Comparison of ENCODE assay signal across 7 cellular contexts in genomic region chr6:41071501-41071922, GRCh38. TPM values are rescaled to one million over a fixed set of nuclear protein-coding genes. Genes with fewer than 3 reads are reported as not detected.
DNase-seq lines count a peak whose midpoint lies in the region; ATAC-seq, FAIRE-seq and TF ChIP-seq lines count a peak whose summit lies in the region.
"Had no signal": no experiment of that assay in that cellular context is flagged by ENCODE, and none has a peak within 500 bp of the region (broad histone marks: within the 10 kb centered on the region; RNA-seq: fewer than 3 reads in every experiment).

No MANE protein-coding gene starts in this region.

- no TSS peak for BruUV-seq in HepG2 (replicated peaks; lab: Mats Ljungman, UMichigan)

- H3K4me2 ChIP-seq in HepG2 (ENCODE audit: low read depth, low read length) = peak overlapping the region; percentile 88

- WGBS in HepG2 (ENCODE audit: low lambda C conversion rate) = under 1% methylated on average over 16 of the region's 16 CpGs

- no peak; the same call in 1 of the 2 replicates for TF ChIP-seq CTCF in HepG2 (CRISPR knock-in tag; IDR thresholded peaks at IDR 0.05)

- in situ Hi-C loops in HepG2 (cut with HindIII; ENCODE audit: extremely low pct_ligation_motif_present, low pct_unique_long_range_greater_than_20kb) = loop anchor here (5.0 kb wide), 1 partner anchor 74 kb away; no protein-coding TSS in a partner anchor

- peaks cover 0 to 21% of the 10 kb centered on the region in 2 experiments; a peak in 3 of 5 replicates for H3K36me3 ChIP-seq in HepG2 (replicated peaks in 1 of 2; ENCODE audit: control insufficient read depth in 1 of 2, insufficient read depth in 2 of 2, low read length in 2 of 2)

- H3K27ac ChIP-seq in HepG2 (ENCODE audit: extremely low read length, insufficient read depth, low read length) = peak overlapping the region; percentile 97

- TF ChIP-seq EP300 in HepG2 (IDR thresholded peaks at IDR 0.05; ENCODE audit: low read depth in 2 of 2, low read length in 2 of 2) (no peak), HepG2 (CRISPR knock-in tag; IDR thresholded peaks at IDR 0.05; ENCODE audit: borderline replicate concordance) (no peak)

- peak overlapping the region; percentile 61 to 100 (median 73) for H3K4me3 ChIP-seq in HepG2 (replicated peaks in 1 of 3; ENCODE audit: insufficient read depth in 1 of 3, low read depth in 2 of 3, low read length in 3 of 3)

- intact Hi-C loops in HepG2 (cut with micrococcal nuclease; ENCODE audit: unreplicated experiment) = no loop called here

- ATAC-seq in HepG2 (no peak), HG02610 (IDR thresholded peaks at IDR 0.05; ENCODE audit: unreplicated experiment) (no peak)

- H2AFZ ChIP-seq in HepG2 (ENCODE audit: low read length) = no peak overlapping the region

- no peaks in the 10 kb centered on the region; a peak in 2 of 5 replicates for H3K27me3 ChIP-seq in HepG2 (ENCODE audit: control insufficient read depth in 1 of 2, insufficient read depth in 2 of 2, low read length in 2 of 2)

- no peak for FAIRE-seq in HepG2 (lab: Jason Lieb, UNC)

- H3K9me3 ChIP-seq in HepG2 (ENCODE audit: low read length) = no peaks in the 10 kb centered on the region

- DNase-seq in DMS53 treated with DMSO at 0.1 percent for 48 hours (lab: John Stamatoyannopoulos, UW; ENCODE audit: unreplicated experiment) = peak; percentile 76
- DNase-seq in DMS53 (lab: John Stamatoyannopoulos, UW) = no peak
- DNase-seq in activated CD8-positive, alpha-beta memory T cell treated with anti-CD3 and anti-CD28 coated beads, Interleukin-2, amount 50 U/mL, for 24 hours (ENCODE audit: extremely low read depth) = peak; percentile 46
- no peak for DNase-seq in HepG2 (ENCODE audit: low spot score)
- no peak for DNase-seq in UCSD-AML1 (lab: John Stamatoyannopoulos, UW; ENCODE audit: unreplicated experiment)

- POLR2A ChIA-PET in HepG2 (lab: Yijun Ruan, JAX) = interaction anchor here (1.0 to 3.0 kb wide), 6 partner anchors 15 to 113 kb away, joined by 3 to 46 read pairs (median 10); partner anchors contain the start of gene UNC5CL

- H3K4me1 ChIP-seq in HepG2 (ENCODE audit: insufficient read depth, low read length) = peaks cover 48% of the 10 kb centered on the region

- H3K79me2 ChIP-seq in HepG2 (ENCODE audit: insufficient read depth, low read length) = peaks cover 37% of the 10 kb centered on the region

- H3K9ac ChIP-seq in HepG2 (ENCODE audit: insufficient read depth, low read depth, low read length) = peak overlapping the region; percentile 99

- peaks cover 17% of the 10 kb centered on the region for H4K20me1 ChIP-seq in HepG2 (ENCODE audit: insufficient read depth, low read length)

- TF ChIP-seq POLR2A in HepG2 (IDR thresholded peaks at IDR 0.05; ENCODE audit: insufficient read depth in 1 of 2, low read depth in 2 of 2, low read length in 2 of 2) = no peak

- no peak for TF ChIP-seq RAD21 in HepG2 (CRISPR knock-in tag; IDR thresholded peaks at IDR 0.05)

- CTCF ChIA-PET in HepG2 (lab: Yijun Ruan, JAX; ENCODE audit: low intra/inter-chr PET ratio, low total read pairs) = no interaction called here

RNA-seq across cellular contexts. Expression of gene OARD1, which starts 0.6 kb away (rescaled TPM):
- 49.0 and 60.4 TPM in 2 replicates for total RNA-seq in HepG2 (2016; rRNA removed; fragmentation: Illumina TruSeq; extraction: Trizol)
- 27.4 and 28.2 TPM in 2 replicates for total RNA-seq in HepG2 (2016; cell fraction: cytosol; rRNA removed; fragmentation: Illumina TruSeq; extraction: Trizol; ENCODE audit: low read depth)
- total RNA-seq in HepG2 (2016; cell fraction: insoluble cytoplasmic fraction; rRNA removed; fragmentation: Illumina TruSeq; extraction: Trizol) = 49.5 and 55.0 TPM in 2 replicates
- total RNA-seq in HepG2 (2016; cell fraction: membrane; rRNA removed; fragmentation: Illumina TruSeq; extraction: Trizol) = 39.5 and 41.0 TPM in 2 replicates
- total RNA-seq in HepG2 (2016; cell fraction: nucleus; rRNA removed; fragmentation: Illumina TruSeq; extraction: Trizol) = 50.8 and 56.3 TPM in 2 replicates
- polyA plus RNA-seq in HepG2 (2011; rRNA removed) = 14.0 and 18.4 TPM in 2 replicates
- polyA plus RNA-seq in HepG2 (2011; cell fraction: cytosol; rRNA removed) = 8.9 and 11.4 TPM in 2 replicates
- polyA plus RNA-seq in HepG2 (2011; cell fraction: nucleus; rRNA removed) = 21.1 TPM in 2 replicates
- polyA plus RNA-seq in HepG2 (2012) = 29.6 and 43.1 TPM in 2 replicates
- 32.3 and 41.1 TPM in 2 replicates for polyA plus RNA-seq in HepG2 (2016; cell fraction: cytosol; fragmentation: Illumina TruSeq; extraction: Trizol; ENCODE audit: low read depth)
- 75.4 and 76.2 TPM in 2 replicates for polyA plus RNA-seq in HepG2 (2016; cell fraction: insoluble cytoplasmic fraction; fragmentation: Illumina TruSeq; extraction: Trizol; ENCODE audit: low read depth)
- polyA plus RNA-seq in HepG2 (2016; cell fraction: membrane; fragmentation: Illumina TruSeq; extraction: Trizol; ENCODE audit: low read depth) = 40.8 and 42.5 TPM in 2 replicates
- polyA plus RNA-seq in HepG2 (2016; cell fraction: nucleus; fragmentation: Illumina TruSeq; extraction: Trizol; ENCODE audit: insufficient read depth, low read depth) = 45.0 and 50.9 TPM in 2 replicates
- polyA minus RNA-seq in HepG2 (2011; rRNA and poly(A)+ RNA removed; ENCODE audit: low replicate concordance) = 5.5 and 10.5 TPM in 2 replicates
- polyA minus RNA-seq in HepG2 (2011; cell fraction: cytosol; rRNA and poly(A)+ RNA removed) = 4.2 and 5.0 TPM in 2 replicates
- 52.7 and 65.8 TPM in 2 replicates for polyA minus RNA-seq in HepG2 (2011; cell fraction: nucleus; rRNA and poly(A)+ RNA removed)

RNA-seq across cellular contexts. Expression of gene NFYA, which starts 1.3 kb away (rescaled TPM):
- 22.9 and 52.0 TPM in 2 replicates for total RNA-seq in HepG2 (2016; rRNA removed; fragmentation: Illumina TruSeq; extraction: Trizol)
- 3.6 and 4.8 TPM in 2 replicates for total RNA-seq in HepG2 (2016; cell fraction: cytosol; rRNA removed; fragmentation: Illumina TruSeq; extraction: Trizol; ENCODE audit: low read depth)
- total RNA-seq in HepG2 (2016; cell fraction: insoluble cytoplasmic fraction; rRNA removed; fragmentation: Illumina TruSeq; extraction: Trizol) = 22.0 and 49.9 TPM in 2 replicates
- 18.4 and 21.5 TPM in 2 replicates for total RNA-seq in HepG2 (2016; cell fraction: membrane; rRNA removed; fragmentation: Illumina TruSeq; extraction: Trizol)
- total RNA-seq in HepG2 (2016; cell fraction: nucleus; rRNA removed; fragmentation: Illumina TruSeq; extraction: Trizol) = 33.7 and 34.3 TPM in 2 replicates
- polyA plus RNA-seq in HepG2 (2011; rRNA removed) = 14.8 and 16.0 TPM in 2 replicates
- polyA plus RNA-seq in HepG2 (2011; cell fraction: cytosol; rRNA removed) = 9.2 and 9.9 TPM in 2 replicates
- polyA plus RNA-seq in HepG2 (2011; cell fraction: nucleus; rRNA removed) = 19.0 and 21.1 TPM in 2 replicates
- polyA plus RNA-seq in HepG2 (2012) = 18.5 and 18.9 TPM in 2 replicates
- polyA plus RNA-seq in HepG2 (2016; cell fraction: cytosol; fragmentation: Illumina TruSeq; extraction: Trizol; ENCODE audit: low read depth) = 2.2 and 3.1 TPM in 2 replicates
- polyA plus RNA-seq in HepG2 (2016; cell fraction: insoluble cytoplasmic fraction; fragmentation: Illumina TruSeq; extraction: Trizol; ENCODE audit: low read depth) = 61.2 and 64.1 TPM in 2 replicates
- polyA plus RNA-seq in HepG2 (2016; cell fraction: membrane; fragmentation: Illumina TruSeq; extraction: Trizol; ENCODE audit: low read depth) = 9.3 and 11.6 TPM in 2 replicates
- 65.3 and 68.8 TPM in 2 replicates for polyA plus RNA-seq in HepG2 (2016; cell fraction: nucleus; fragmentation: Illumina TruSeq; extraction: Trizol; ENCODE audit: insufficient read depth, low read depth)
- 53.8 and 56.2 TPM in 2 replicates for polyA minus RNA-seq in HepG2 (2011; rRNA and poly(A)+ RNA removed; ENCODE audit: low replicate concordance)
- 15.1 and 18.1 TPM in 2 replicates for polyA minus RNA-seq in HepG2 (2011; cell fraction: cytosol; rRNA and poly(A)+ RNA removed)
- 22.9 and 23.2 TPM in 2 replicates for polyA minus RNA-seq in HepG2 (2011; cell fraction: nucleus; rRNA and poly(A)+ RNA removed)

RNA-seq across cellular contexts. Expression of gene APOBEC2, which starts 18.5 kb away (rescaled TPM):
- 0.09 and 0.35 TPM in 2 replicates for total RNA-seq in HepG2 (2016; rRNA removed; fragmentation: Illumina TruSeq; extraction: Trizol)
- total RNA-seq in HepG2 (2016; cell fraction: cytosol; rRNA removed; fragmentation: Illumina TruSeq; extraction: Trizol; ENCODE audit: low read depth) = not detected in 2 replicates
- total RNA-seq in HepG2 (2016; cell fraction: insoluble cytoplasmic fraction; rRNA removed; fragmentation: Illumina TruSeq; extraction: Trizol) = 0.09 and 0.33 TPM in 2 replicates
- total RNA-seq in HepG2 (2016; cell fraction: membrane; rRNA removed; fragmentation: Illumina TruSeq; extraction: Trizol) = not detected in 2 replicates
- not detected in 2 replicates for total RNA-seq in HepG2 (2016; cell fraction: nucleus; rRNA removed; fragmentation: Illumina TruSeq; extraction: Trizol)
- not detected in 2 replicates for polyA plus RNA-seq in HepG2 (2011; rRNA removed)
- polyA plus RNA-seq in HepG2 (2011; cell fraction: cytosol; rRNA removed) = 0.08 and 0.10 TPM in 2 replicates
- polyA plus RNA-seq in HepG2 (2011; cell fraction: nucleus; rRNA removed) = not detected in 2 replicates
- polyA plus RNA-seq in HepG2 (2012) = 0.28 and 0.79 TPM in 2 replicates
- polyA plus RNA-seq in HepG2 (2016; cell fraction: cytosol; fragmentation: Illumina TruSeq; extraction: Trizol; ENCODE audit: low read depth) = not detected in 2 replicates
- 0.44 TPM in 1 of 2 replicates, not detected in the other for polyA plus RNA-seq in HepG2 (2016; cell fraction: insoluble cytoplasmic fraction; fragmentation: Illumina TruSeq; extraction: Trizol; ENCODE audit: low read depth)
- polyA plus RNA-seq in HepG2 (2016; cell fraction: membrane; fragmentation: Illumina TruSeq; extraction: Trizol; ENCODE audit: low read depth) = not detected in 2 replicates
- polyA plus RNA-seq in HepG2 (2016; cell fraction: nucleus; fragmentation: Illumina TruSeq; extraction: Trizol; ENCODE audit: insufficient read depth, low read depth) = not detected in 2 replicates
- not detected in 2 replicates for polyA minus RNA-seq in HepG2 (2011; rRNA and poly(A)+ RNA removed; ENCODE audit: low replicate concordance)
- polyA minus RNA-seq in HepG2 (2011; cell fraction: cytosol; rRNA and poly(A)+ RNA removed) = not detected in 2 replicates
- polyA minus RNA-seq in HepG2 (2011; cell fraction: nucleus; rRNA and poly(A)+ RNA removed) = 0.64 TPM in 1 of 2 replicates, not detected in the other
- total RNA-seq: renal cortical epithelial cell had no signal

RNA-seq across cellular contexts. Expression of gene TSPO2, which starts 29.2 kb away (rescaled TPM):
- total RNA-seq in HepG2 (2016; rRNA removed; fragmentation: Illumina TruSeq; extraction: Trizol) = not detected in 2 replicates
- not detected in 2 replicates for total RNA-seq in HepG2 (2016; cell fraction: cytosol; rRNA removed; fragmentation: Illumina TruSeq; extraction: Trizol; ENCODE audit: low read depth)
- 0.21 and 0.28 TPM in 2 replicates for total RNA-seq in HepG2 (2016; cell fraction: insoluble cytoplasmic fraction; rRNA removed; fragmentation: Illumina TruSeq; extraction: Trizol)
- not detected in 2 replicates for total RNA-seq in HepG2 (2016; cell fraction: membrane; rRNA removed; fragmentation: Illumina TruSeq; extraction: Trizol)
- not detected in 2 replicates for total RNA-seq in HepG2 (2016; cell fraction: nucleus; rRNA removed; fragmentation: Illumina TruSeq; extraction: Trizol)
- polyA plus RNA-seq in HepG2 (2011; rRNA removed) = 0.14 and 0.55 TPM in 2 replicates
- polyA plus RNA-seq in HepG2 (2011; cell fraction: cytosol; rRNA removed) = 0.14 and 0.51 TPM in 2 replicates
- polyA plus RNA-seq in HepG2 (2011; cell fraction: nucleus; rRNA removed) = 0.16 TPM in 1 of 2 replicates, not detected in the other
- 0.25 TPM in 1 of 2 replicates, not detected in the other for polyA plus RNA-seq in HepG2 (2012)
- not detected in 2 replicates for polyA plus RNA-seq in HepG2 (2016; cell fraction: cytosol; fragmentation: Illumina TruSeq; extraction: Trizol; ENCODE audit: low read depth)
- polyA plus RNA-seq in HepG2 (2016; cell fraction: insoluble cytoplasmic fraction; fragmentation: Illumina TruSeq; extraction: Trizol; ENCODE audit: low read depth) = not detected in 2 replicates
- not detected in 2 replicates for polyA plus RNA-seq in HepG2 (2016; cell fraction: membrane; fragmentation: Illumina TruSeq; extraction: Trizol; ENCODE audit: low read depth)
- not detected in 2 replicates for polyA plus RNA-seq in HepG2 (2016; cell fraction: nucleus; fragmentation: Illumina TruSeq; extraction: Trizol; ENCODE audit: insufficient read depth, low read depth)
- polyA minus RNA-seq in HepG2 (2011; rRNA and poly(A)+ RNA removed; ENCODE audit: low replicate concordance) = 0.72 TPM in 1 of 2 replicates, not detected in the other
- not detected in 2 replicates for polyA minus RNA-seq in HepG2 (2011; cell fraction: cytosol; rRNA and poly(A)+ RNA removed)
- not detected in 2 replicates for polyA minus RNA-seq in HepG2 (2011; cell fraction: nucleus; rRNA and poly(A)+ RNA removed)
- total RNA-seq: renal cortical epithelial cell had no signal

RNA-seq across cellular contexts. Expression of gene UNC5CL, which starts 32.5 kb away (rescaled TPM):
- total RNA-seq in HepG2 (2016; rRNA removed; fragmentation: Illumina TruSeq; extraction: Trizol) = 0.87 and 2.4 TPM in 2 replicates
- total RNA-seq in HepG2 (2016; cell fraction: cytosol; rRNA removed; fragmentation: Illumina TruSeq; extraction: Trizol; ENCODE audit: low read depth) = 0.26 and 0.30 TPM in 2 replicates
- total RNA-seq in HepG2 (2016; cell fraction: insoluble cytoplasmic fraction; rRNA removed; fragmentation: Illumina TruSeq; extraction: Trizol) = 1.1 and 2.3 TPM in 2 replicates
- 0.55 and 0.80 TPM in 2 replicates for total RNA-seq in HepG2 (2016; cell fraction: membrane; rRNA removed; fragmentation: Illumina TruSeq; extraction: Trizol)
- 3.5 and 4.1 TPM in 2 replicates for total RNA-seq in HepG2 (2016; cell fraction: nucleus; rRNA removed; fragmentation: Illumina TruSeq; extraction: Trizol)
- 2.5 TPM in 2 replicates for polyA plus RNA-seq in HepG2 (2011; rRNA removed)
- 1.00 and 1.4 TPM in 2 replicates for polyA plus RNA-seq in HepG2 (2011; cell fraction: cytosol; rRNA removed)
- 15.4 and 20.4 TPM in 2 replicates for polyA plus RNA-seq in HepG2 (2011; cell fraction: nucleus; rRNA removed)
- polyA plus RNA-seq in HepG2 (2012) = 2.4 and 2.5 TPM in 2 replicates
- 0.23 and 0.29 TPM in 2 replicates for polyA plus RNA-seq in HepG2 (2016; cell fraction: cytosol; fragmentation: Illumina TruSeq; extraction: Trizol; ENCODE audit: low read depth)
- 0.71 and 0.86 TPM in 2 replicates for polyA plus RNA-seq in HepG2 (2016; cell fraction: insoluble cytoplasmic fraction; fragmentation: Illumina TruSeq; extraction: Trizol; ENCODE audit: low read depth)
- 0.43 and 0.89 TPM in 2 replicates for polyA plus RNA-seq in HepG2 (2016; cell fraction: membrane; fragmentation: Illumina TruSeq; extraction: Trizol; ENCODE audit: low read depth)
- 9.8 and 11.9 TPM in 2 replicates for polyA plus RNA-seq in HepG2 (2016; cell fraction: nucleus; fragmentation: Illumina TruSeq; extraction: Trizol; ENCODE audit: insufficient read depth, low read depth)
- polyA minus RNA-seq in HepG2 (2011; rRNA and poly(A)+ RNA removed; ENCODE audit: low replicate concordance) = 1.6 TPM in 1 of 2 replicates, not detected in the other
- 0.35 TPM in 1 of 2 replicates, not detected in the other for polyA minus RNA-seq in HepG2 (2011; cell fraction: cytosol; rRNA and poly(A)+ RNA removed)
- 2.5 and 4.4 TPM in 2 replicates for polyA minus RNA-seq in HepG2 (2011; cell fraction: nucleus; rRNA and poly(A)+ RNA removed)

Comparison
In these comparisons a context has a peak if more than half of its experiments do, and no peak if none do; other contexts are left out.
1. DNase-seq: peak in DMS53 treated with DMSO at 0.1 percent for 48 hours (single experiment) and activated CD8-positive, alpha-beta memory T cell treated with anti-CD3 and anti-CD28 coated beads, Interleukin-2, amount 50 U/mL, for 24 hours (single experiment); none in DMS53 (single experiment), HepG2 (single experiment) and UCSD-AML1 (single experiment).